In the genomic region with DNA sequence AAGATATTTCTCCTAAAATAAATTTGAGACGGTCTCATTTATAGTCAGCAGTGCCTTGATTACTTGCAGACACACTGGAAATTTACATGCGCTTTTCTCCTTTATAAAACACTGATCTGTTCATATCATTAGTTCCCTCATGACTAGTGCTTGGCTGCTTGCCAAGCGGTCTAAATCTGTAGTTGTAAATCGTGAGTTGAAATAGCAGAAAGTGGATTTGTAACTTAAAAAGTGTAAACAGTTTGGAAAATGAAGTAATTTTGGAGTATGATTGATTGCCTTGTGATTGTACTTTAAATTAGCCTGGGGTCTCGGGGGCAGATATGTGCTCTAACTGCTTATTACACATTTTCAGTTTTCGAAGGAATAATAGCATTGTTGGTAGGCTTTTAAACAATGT, we compare ENCODE assay signal across 1 cellular context.
TF ChIP-seq lines count a peak whose summit lies in the region.

No MANE protein-coding gene starts in this region.

TF ChIP-seq in HepG2, 621 proteins besides CTCF, POLR2A, EP300 and RAD21 (continued from another document):
- TF ChIP-seq PRMT3 (CRISPR knock-in tag; IDR thresholded peaks at IDR 0.05; ENCODE audit: borderline replicate concordance, low read depth) (no peak), ZNF224 (CRISPR knock-in tag; IDR thresholded peaks at IDR 0.05) (no peak), ZNF574 (CRISPR knock-in tag; IDR thresholded peaks at IDR 0.05) (no peak), TOE1 (CRISPR knock-in tag; IDR thresholded peaks at IDR 0.05) (no peak), ZNF101 (CRISPR knock-in tag; IDR thresholded peaks at IDR 0.05; ENCODE audit: borderline replicate concordance, low read depth) (no peak), HIC2 (CRISPR knock-in tag; IDR thresholded peaks at IDR 0.05; ENCODE audit: low read depth) (no peak), HIVEP1 (CRISPR knock-in tag; IDR thresholded peaks at IDR 0.05) (no peak), CAMTA2 (CRISPR knock-in tag; IDR thresholded peaks at IDR 0.05; ENCODE audit: borderline replicate concordance) (no peak), MAFG (CRISPR knock-in tag; IDR thresholded peaks at IDR 0.05) (no peak), ZNF615 (CRISPR knock-in tag; IDR thresholded peaks at IDR 0.05; ENCODE audit: borderline replicate concordance) (no peak), ARNT2 (CRISPR knock-in tag; IDR thresholded peaks at IDR 0.05; ENCODE audit: low read depth) (no peak), PAF1 (CRISPR knock-in tag; IDR thresholded peaks at IDR 0.05) (no peak), SALL1 (CRISPR knock-in tag; IDR thresholded peaks at IDR 0.05) (no peak), GATAD1 (CRISPR knock-in tag; IDR thresholded peaks at IDR 0.05) (no peak)
- TF ChIP-seq, protein P1, sequence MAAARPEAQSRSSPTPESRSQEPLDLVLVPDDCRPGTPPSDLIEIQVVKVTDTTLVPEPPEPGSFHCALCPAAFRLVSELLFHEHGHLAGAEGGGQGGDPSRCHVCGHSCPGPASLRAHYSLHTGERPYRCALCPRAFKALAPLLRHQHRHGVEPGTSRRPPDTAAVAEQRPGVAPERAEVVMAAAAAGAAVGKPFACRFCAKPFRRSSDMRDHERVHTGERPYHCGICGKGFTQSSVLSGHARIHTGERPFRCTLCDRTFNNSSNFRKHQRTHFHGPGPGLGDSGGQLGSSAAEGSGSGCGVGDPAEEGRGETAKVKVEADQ (CRISPR knock-in tag; IDR thresholded peaks at IDR 0.05; ENCODE audit: borderline replicate concordance) = no peak
- TF ChIP-seq, protein P2, sequence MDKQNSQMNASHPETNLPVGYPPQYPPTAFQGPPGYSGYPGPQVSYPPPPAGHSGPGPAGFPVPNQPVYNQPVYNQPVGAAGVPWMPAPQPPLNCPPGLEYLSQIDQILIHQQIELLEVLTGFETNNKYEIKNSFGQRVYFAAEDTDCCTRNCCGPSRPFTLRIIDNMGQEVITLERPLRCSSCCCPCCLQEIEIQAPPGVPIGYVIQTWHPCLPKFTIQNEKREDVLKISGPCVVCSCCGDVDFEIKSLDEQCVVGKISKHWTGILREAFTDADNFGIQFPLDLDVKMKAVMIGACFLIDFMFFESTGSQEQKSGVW (CRISPR knock-in tag; IDR thresholded peaks at IDR 0.05; ENCODE audit: borderline replicate concordance) = no peak
- TF ChIP-seq, protein P3, sequence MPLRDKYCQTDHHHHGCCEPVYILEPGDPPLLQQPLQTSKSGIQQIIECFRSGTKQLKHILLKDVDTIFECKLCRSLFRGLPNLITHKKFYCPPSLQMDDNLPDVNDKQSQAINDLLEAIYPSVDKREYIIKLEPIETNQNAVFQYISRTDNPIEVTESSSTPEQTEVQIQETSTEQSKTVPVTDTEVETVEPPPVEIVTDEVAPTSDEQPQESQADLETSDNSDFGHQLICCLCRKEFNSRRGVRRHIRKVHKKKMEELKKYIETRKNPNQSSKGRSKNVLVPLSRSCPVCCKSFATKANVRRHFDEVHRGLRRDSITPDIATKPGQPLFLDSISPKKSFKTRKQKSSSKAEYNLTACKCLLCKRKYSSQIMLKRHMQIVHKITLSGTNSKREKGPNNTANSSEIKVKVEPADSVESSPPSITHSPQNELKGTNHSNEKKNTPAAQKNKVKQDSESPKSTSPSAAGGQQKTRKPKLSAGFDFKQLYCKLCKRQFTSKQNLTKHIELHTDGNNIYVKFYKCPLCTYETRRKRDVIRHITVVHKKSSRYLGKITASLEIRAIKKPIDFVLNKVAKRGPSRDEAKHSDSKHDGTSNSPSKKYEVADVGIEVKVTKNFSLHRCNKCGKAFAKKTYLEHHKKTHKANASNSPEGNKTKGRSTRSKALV (CRISPR knock-in tag; IDR thresholded peaks at IDR 0.05) = no peak
- TF ChIP-seq, protein P4, sequence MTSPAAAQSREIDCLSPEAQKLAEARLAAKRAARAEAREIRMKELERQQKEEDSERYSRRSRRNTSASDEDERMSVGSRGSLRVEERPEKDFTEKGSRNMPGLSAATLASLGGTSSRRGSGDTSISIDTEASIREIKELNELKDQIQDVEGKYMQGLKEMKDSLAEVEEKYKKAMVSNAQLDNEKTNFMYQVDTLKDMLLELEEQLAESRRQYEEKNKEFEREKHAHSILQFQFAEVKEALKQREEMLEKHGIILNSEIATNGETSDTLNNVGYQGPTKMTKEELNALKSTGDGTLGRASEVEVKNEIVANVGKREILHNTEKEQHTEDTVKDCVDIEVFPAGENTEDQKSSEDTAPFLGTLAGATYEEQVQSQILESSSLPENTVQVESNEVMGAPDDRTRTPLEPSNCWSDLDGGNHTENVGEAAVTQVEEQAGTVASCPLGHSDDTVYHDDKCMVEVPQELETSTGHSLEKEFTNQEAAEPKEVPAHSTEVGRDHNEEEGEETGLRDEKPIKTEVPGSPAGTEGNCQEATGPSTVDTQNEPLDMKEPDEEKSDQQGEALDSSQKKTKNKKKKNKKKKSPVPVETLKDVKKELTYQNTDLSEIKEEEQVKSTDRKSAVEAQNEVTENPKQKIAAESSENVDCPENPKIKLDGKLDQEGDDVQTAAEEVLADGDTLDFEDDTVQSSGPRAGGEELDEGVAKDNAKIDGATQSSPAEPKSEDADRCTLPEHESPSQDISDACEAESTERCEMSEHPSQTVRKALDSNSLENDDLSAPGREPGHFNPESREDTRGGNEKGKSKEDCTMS (CRISPR knock-in tag; conservative IDR thresholded peaks at IDR 0.05) = no peak
